Comparison of ENCODE assay signal across 1 cellular context in the genomic region with DNA sequence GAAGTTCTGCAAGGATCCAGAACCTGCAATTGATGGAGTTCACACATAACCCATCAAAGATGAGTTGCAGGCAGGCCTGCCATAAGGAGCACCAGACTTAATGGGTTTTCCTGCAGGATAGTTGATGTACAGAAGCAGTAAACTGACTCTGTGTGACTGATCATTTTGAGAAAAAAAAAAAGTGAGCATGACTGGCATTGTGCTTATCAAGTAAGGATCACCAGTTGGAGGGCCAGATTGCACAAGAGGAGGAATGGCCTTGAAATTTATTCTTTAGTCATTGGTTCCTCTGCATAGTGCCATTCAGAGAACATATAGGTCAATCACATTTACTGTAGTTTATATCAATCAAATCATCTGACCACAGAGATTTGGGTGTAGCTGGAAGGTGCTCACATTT.
TF ChIP-seq lines count a peak whose summit lies in the region.

No MANE protein-coding gene starts in this region.

TF ChIP-seq in HepG2, 621 proteins besides CTCF, POLR2A, EP300 and RAD21 (continues in another document):
- TF ChIP-seq GATA4 (IDR thresholded peaks at IDR 0.05; ENCODE audit: borderline replicate concordance, low read depth) = no peak
- TF ChIP-seq ZNF282 (IDR thresholded peaks at IDR 0.05; ENCODE audit: partially characterized antibody) = no peak
- no peak for TF ChIP-seq SOX6 (IDR thresholded peaks at IDR 0.05)
- TF ChIP-seq SOX6 (CRISPR knock-in tag; IDR thresholded peaks at IDR 0.05) = peak; percentile 27; the same call in 1 of the 2 replicates
- no peak for TF ChIP-seq ZNF557 (CRISPR knock-in tag; IDR thresholded peaks at IDR 0.05)
- no peak for TF ChIP-seq ZNF101 (CRISPR knock-in tag; IDR thresholded peaks at IDR 0.05; ENCODE audit: borderline replicate concordance, low read depth)
- no peak for TF ChIP-seq ZNF737 (CRISPR knock-in tag; IDR thresholded peaks at IDR 0.05; ENCODE audit: borderline replicate concordance)
- no peak for TF ChIP-seq YEATS4 (CRISPR knock-in tag; IDR thresholded peaks at IDR 0.05; ENCODE audit: borderline replicate concordance)
- TF ChIP-seq, protein P1, sequence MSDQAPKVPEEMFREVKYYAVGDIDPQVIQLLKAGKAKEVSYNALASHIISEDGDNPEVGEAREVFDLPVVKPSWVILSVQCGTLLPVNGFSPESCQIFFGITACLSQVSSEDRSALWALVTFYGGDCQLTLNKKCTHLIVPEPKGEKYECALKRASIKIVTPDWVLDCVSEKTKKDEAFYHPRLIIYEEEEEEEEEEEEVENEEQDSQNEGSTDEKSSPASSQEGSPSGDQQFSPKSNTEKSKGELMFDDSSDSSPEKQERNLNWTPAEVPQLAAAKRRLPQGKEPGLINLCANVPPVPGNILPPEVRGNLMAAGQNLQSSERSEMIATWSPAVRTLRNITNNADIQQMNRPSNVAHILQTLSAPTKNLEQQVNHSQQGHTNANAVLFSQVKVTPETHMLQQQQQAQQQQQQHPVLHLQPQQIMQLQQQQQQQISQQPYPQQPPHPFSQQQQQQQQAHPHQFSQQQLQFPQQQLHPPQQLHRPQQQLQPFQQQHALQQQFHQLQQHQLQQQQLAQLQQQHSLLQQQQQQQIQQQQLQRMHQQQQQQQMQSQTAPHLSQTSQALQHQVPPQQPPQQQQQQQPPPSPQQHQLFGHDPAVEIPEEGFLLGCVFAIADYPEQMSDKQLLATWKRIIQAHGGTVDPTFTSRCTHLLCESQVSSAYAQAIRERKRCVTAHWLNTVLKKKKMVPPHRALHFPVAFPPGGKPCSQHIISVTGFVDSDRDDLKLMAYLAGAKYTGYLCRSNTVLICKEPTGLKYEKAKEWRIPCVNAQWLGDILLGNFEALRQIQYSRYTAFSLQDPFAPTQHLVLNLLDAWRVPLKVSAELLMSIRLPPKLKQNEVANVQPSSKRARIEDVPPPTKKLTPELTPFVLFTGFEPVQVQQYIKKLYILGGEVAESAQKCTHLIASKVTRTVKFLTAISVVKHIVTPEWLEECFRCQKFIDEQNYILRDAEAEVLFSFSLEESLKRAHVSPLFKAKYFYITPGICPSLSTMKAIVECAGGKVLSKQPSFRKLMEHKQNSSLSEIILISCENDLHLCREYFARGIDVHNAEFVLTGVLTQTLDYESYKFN (CRISPR knock-in tag; conservative IDR thresholded peaks at IDR 0.05) = 0 out of 2 replicates have a peak, but pooled peaks have one; percentile 30
- no peak for TF ChIP-seq RNF2 (conservative IDR thresholded peaks at IDR 0.05; ENCODE audit: low read depth)
- TF ChIP-seq, protein P2, sequence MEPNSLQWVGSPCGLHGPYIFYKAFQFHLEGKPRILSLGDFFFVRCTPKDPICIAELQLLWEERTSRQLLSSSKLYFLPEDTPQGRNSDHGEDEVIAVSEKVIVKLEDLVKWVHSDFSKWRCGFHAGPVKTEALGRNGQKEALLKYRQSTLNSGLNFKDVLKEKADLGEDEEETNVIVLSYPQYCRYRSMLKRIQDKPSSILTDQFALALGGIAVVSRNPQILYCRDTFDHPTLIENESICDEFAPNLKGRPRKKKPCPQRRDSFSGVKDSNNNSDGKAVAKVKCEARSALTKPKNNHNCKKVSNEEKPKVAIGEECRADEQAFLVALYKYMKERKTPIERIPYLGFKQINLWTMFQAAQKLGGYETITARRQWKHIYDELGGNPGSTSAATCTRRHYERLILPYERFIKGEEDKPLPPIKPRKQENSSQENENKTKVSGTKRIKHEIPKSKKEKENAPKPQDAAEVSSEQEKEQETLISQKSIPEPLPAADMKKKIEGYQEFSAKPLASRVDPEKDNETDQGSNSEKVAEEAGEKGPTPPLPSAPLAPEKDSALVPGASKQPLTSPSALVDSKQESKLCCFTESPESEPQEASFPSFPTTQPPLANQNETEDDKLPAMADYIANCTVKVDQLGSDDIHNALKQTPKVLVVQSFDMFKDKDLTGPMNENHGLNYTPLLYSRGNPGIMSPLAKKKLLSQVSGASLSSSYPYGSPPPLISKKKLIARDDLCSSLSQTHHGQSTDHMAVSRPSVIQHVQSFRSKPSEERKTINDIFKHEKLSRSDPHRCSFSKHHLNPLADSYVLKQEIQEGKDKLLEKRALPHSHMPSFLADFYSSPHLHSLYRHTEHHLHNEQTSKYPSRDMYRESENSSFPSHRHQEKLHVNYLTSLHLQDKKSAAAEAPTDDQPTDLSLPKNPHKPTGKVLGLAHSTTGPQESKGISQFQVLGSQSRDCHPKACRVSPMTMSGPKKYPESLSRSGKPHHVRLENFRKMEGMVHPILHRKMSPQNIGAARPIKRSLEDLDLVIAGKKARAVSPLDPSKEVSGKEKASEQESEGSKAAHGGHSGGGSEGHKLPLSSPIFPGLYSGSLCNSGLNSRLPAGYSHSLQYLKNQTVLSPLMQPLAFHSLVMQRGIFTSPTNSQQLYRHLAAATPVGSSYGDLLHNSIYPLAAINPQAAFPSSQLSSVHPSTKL (CRISPR knock-in tag; IDR thresholded peaks at IDR 0.05) = peak; percentile 94
- TF ChIP-seq ZNF362 (CRISPR knock-in tag; IDR thresholded peaks at IDR 0.05; ENCODE audit: borderline replicate concordance) = peak; percentile 72
- no peak for TF ChIP-seq MLX (CRISPR knock-in tag; IDR thresholded peaks at IDR 0.05)
- TF ChIP-seq, protein P3, sequence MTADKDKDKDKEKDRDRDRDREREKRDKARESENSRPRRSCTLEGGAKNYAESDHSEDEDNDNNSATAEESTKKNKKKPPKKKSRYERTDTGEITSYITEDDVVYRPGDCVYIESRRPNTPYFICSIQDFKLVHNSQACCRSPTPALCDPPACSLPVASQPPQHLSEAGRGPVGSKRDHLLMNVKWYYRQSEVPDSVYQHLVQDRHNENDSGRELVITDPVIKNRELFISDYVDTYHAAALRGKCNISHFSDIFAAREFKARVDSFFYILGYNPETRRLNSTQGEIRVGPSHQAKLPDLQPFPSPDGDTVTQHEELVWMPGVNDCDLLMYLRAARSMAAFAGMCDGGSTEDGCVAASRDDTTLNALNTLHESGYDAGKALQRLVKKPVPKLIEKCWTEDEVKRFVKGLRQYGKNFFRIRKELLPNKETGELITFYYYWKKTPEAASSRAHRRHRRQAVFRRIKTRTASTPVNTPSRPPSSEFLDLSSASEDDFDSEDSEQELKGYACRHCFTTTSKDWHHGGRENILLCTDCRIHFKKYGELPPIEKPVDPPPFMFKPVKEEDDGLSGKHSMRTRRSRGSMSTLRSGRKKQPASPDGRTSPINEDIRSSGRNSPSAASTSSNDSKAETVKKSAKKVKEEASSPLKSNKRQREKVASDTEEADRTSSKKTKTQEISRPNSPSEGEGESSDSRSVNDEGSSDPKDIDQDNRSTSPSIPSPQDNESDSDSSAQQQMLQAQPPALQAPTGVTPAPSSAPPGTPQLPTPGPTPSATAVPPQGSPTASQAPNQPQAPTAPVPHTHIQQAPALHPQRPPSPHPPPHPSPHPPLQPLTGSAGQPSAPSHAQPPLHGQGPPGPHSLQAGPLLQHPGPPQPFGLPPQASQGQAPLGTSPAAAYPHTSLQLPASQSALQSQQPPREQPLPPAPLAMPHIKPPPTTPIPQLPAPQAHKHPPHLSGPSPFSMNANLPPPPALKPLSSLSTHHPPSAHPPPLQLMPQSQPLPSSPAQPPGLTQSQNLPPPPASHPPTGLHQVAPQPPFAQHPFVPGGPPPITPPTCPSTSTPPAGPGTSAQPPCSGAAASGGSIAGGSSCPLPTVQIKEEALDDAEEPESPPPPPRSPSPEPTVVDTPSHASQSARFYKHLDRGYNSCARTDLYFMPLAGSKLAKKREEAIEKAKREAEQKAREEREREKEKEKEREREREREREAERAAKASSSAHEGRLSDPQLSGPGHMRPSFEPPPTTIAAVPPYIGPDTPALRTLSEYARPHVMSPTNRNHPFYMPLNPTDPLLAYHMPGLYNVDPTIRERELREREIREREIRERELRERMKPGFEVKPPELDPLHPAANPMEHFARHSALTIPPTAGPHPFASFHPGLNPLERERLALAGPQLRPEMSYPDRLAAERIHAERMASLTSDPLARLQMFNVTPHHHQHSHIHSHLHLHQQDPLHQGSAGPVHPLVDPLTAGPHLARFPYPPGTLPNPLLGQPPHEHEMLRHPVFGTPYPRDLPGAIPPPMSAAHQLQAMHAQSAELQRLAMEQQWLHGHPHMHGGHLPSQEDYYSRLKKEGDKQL (CRISPR knock-in tag; IDR thresholded peaks at IDR 0.05; ENCODE audit: low read depth) = no peak
- TF ChIP-seq HMG20A (CRISPR knock-in tag; IDR thresholded peaks at IDR 0.05; ENCODE audit: borderline replicate concordance) = peak; percentile 66; the same call in 1 of the 2 replicates
- no peak for TF ChIP-seq ZMYM3 (CRISPR knock-in tag; IDR thresholded peaks at IDR 0.05)
- no peak for TF ChIP-seq EED (CRISPR knock-in tag; IDR thresholded peaks at IDR 0.05)
- no peak for TF ChIP-seq BRCA1 (CRISPR knock-in tag; IDR thresholded peaks at IDR 0.05)
- no peak for TF ChIP-seq ELK4 (CRISPR knock-in tag; IDR thresholded peaks at IDR 0.05; ENCODE audit: borderline replicate concordance)
- TF ChIP-seq ISX (CRISPR knock-in tag; conservative IDR thresholded peaks at IDR 0.05) = no peak
- TF ChIP-seq JUN (CRISPR knock-in tag; IDR thresholded peaks at IDR 0.05) = no peak
- TF ChIP-seq GABPB1 (CRISPR knock-in tag; IDR thresholded peaks at IDR 0.05) = no peak
- no peak for TF ChIP-seq CENPX (CRISPR knock-in tag; IDR thresholded peaks at IDR 0.05)
- no peak for TF ChIP-seq RNF219 (CRISPR knock-in tag; IDR thresholded peaks at IDR 0.05)
- no peak for TF ChIP-seq ZNF776 (CRISPR knock-in tag; IDR thresholded peaks at IDR 0.05)
- TF ChIP-seq ETS1 (CRISPR knock-in tag; IDR thresholded peaks at IDR 0.05) = no peak
- no peak for TF ChIP-seq SNRNP70 (IDR thresholded peaks at IDR 0.05; ENCODE audit: low read depth, low read length)
- no peak for TF ChIP-seq NR2F6 (IDR thresholded peaks at IDR 0.05)
- no peak for TF ChIP-seq NR2F6 (CRISPR knock-in tag; IDR thresholded peaks at IDR 0.05)
- no peak for TF ChIP-seq ZFP1 (CRISPR knock-in tag; IDR thresholded peaks at IDR 0.05)
- peak; percentile 21; the same call in 1 of the 2 replicates for TF ChIP-seq SOX5 (CRISPR knock-in tag; IDR thresholded peaks at IDR 0.05; ENCODE audit: borderline replicate concordance)
- TF ChIP-seq ZNF160 (CRISPR knock-in tag; IDR thresholded peaks at IDR 0.05) = no peak
- TF ChIP-seq DBP (CRISPR knock-in tag; IDR thresholded peaks at IDR 0.05; ENCODE audit: not compliant biosample characterization) = no peak
- no peak for TF ChIP-seq SP5 (CRISPR knock-in tag; IDR thresholded peaks at IDR 0.05; ENCODE audit: borderline replicate concordance, low read depth)
- no peak; the same call in 1 of the 2 replicates for TF ChIP-seq SAP130 (CRISPR knock-in tag; IDR thresholded peaks at IDR 0.05; ENCODE audit: low read depth)
- TF ChIP-seq KMT2A (CRISPR knock-in tag; IDR thresholded peaks at IDR 0.05) = no peak
- no peak for TF ChIP-seq ZFY (CRISPR knock-in tag; IDR thresholded peaks at IDR 0.05)
- TF ChIP-seq ZNF543 (CRISPR knock-in tag; IDR thresholded peaks at IDR 0.05) = no peak
- no peak for TF ChIP-seq ZNF724P (CRISPR knock-in tag; IDR thresholded peaks at IDR 0.05; ENCODE audit: borderline replicate concordance)
- TF ChIP-seq NFKB2 (CRISPR knock-in tag; IDR thresholded peaks at IDR 0.05; ENCODE audit: borderline replicate concordance) = no peak
- TF ChIP-seq GATAD2A (CRISPR knock-in tag; IDR thresholded peaks at IDR 0.05) = peak; percentile 80
- no peak for TF ChIP-seq NR1H2 (CRISPR knock-in tag; IDR thresholded peaks at IDR 0.05; ENCODE audit: borderline replicate concordance, low read depth)
